In the genomic region with DNA sequence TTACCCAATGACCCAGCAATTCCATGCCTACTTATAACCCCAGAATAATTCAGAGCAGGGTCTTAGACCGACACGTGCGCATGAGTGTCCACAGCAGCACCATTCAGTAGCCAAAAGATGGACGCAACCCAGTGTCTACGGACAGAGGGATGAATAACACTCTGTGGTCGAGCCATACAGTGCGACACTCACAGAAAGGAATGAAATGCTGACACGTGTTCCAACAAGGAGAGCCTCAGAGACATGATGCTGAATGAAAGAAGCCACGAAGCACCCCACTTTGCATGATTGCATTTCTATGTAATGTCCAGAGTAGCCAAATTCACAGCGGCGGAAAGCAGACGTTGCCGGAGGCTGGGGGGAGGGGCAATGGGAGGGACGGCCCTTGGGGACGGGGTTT, we compare ENCODE assay signal across 1 cellular context.
TF ChIP-seq lines count a peak whose summit lies in the region.

No MANE protein-coding gene starts in this region.

TF ChIP-seq in WTC11, 78 proteins besides CTCF, POLR2A, EP300 and RAD21 (continued from another document):
- TF ChIP-seq, protein P1, sequence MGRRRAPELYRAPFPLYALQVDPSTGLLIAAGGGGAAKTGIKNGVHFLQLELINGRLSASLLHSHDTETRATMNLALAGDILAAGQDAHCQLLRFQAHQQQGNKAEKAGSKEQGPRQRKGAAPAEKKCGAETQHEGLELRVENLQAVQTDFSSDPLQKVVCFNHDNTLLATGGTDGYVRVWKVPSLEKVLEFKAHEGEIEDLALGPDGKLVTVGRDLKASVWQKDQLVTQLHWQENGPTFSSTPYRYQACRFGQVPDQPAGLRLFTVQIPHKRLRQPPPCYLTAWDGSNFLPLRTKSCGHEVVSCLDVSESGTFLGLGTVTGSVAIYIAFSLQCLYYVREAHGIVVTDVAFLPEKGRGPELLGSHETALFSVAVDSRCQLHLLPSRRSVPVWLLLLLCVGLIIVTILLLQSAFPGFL (CRISPR knock-in tag; IDR thresholded peaks at IDR 0.05; ENCODE audit: borderline replicate concordance) = no peak
TF ChIP-seq in WTC11: peak in this region for 0.
